ENCODE assay signal across 8 cellular contexts in genomic region chr11:2975594-2975993, GRCh38. TPM values are rescaled to one million over a fixed set of nuclear protein-coding genes. Genes with fewer than 3 reads are reported as not detected.
A peak's percentile ranks its signal among the peaks of the same experiment; 100 is the strongest.
DNase-seq lines count a peak whose midpoint lies in the region; ATAC-seq and TF ChIP-seq lines count a peak whose summit lies in the region.

No MANE protein-coding gene starts in this region.

- no peaks in the 10 kb centered on the region for H3K9me3 Mint-ChIP-seq in activated naive CD4-positive, alpha-beta T cell treated with anti-CD3 and anti-CD28 coated beads, Interleukin-2, amount 10 ng/mL, durations not matched to agents 7 days and 5 days

- intact Hi-C loops in heart right ventricle (cut with DNase I) = loop anchor here in 1 of 10 donors (10.0 kb wide), 2 partner anchors 49 to 119 kb away; no protein-coding TSS in a partner anchor

- H3K36me3 ChIP-seq in heart right ventricle = peaks cover 0 to 91% (median 53%) of the 10 kb centered on the region in 9 donors
- peaks cover 16% of the 10 kb centered on the region for H3K36me3 ChIP-seq in smooth muscle cell (ENCODE audit: low read depth)

- H3K9ac ChIP-seq in smooth muscle cell (ENCODE audit: low read depth) = no peak overlapping the region

- no peak overlapping the region for H3K4me3 Mint-ChIP-seq in activated naive CD4-positive, alpha-beta T cell treated with anti-CD3 and anti-CD28 coated beads, Interleukin-2, amount 10 ng/mL, durations not matched to agents 7 days and 5 days

- peaks cover 62% of the 10 kb centered on the region for H3K79me2 ChIP-seq in smooth muscle cell (ENCODE audit: low read depth)

- H4K20me1 ChIP-seq in smooth muscle cell (ENCODE audit: low read depth) = peaks cover 95% of the 10 kb centered on the region

- ATAC-seq in heart right ventricle = peak; percentile 54 to 84 (median 80)
- no peak for ATAC-seq in GM19395 (IDR thresholded peaks at IDR 0.05; ENCODE audit: unreplicated experiment)
- ATAC-seq in HG03025 (IDR thresholded peaks at IDR 0.05; ENCODE audit: low FRiP score, unreplicated experiment) = no peak

- H3K27me3 ChIP-seq in heart right ventricle (no peaks in the 10 kb centered on the region), smooth muscle cell (ENCODE audit: low read depth) (no peaks in the 10 kb centered on the region)

- no peaks in the 10 kb centered on the region for H3F3A ChIP-seq in smooth muscle cell (ENCODE audit: low read depth)

- CTCF ChIA-PET in activated naive CD4-positive, alpha-beta T cell treated with anti-CD3 and anti-CD28 coated beads, Interleukin-2, amount 10 ng/mL, durations not matched to agents 7 days and 5 days (lab: Charles Lee) = interaction anchor here (0.6 to 3.7 kb wide), 19 partner anchors 8 to 115 kb away, joined by 3 to 60 read pairs (median 4); partner anchors contain the start of genes CARS1 and NAP1L4

- H3K9me3 ChIP-seq in heart right ventricle (no peaks in the 10 kb centered on the region), smooth muscle cell (replicated peaks; ENCODE audit: low read depth) (no peaks in the 10 kb centered on the region)

- peaks cover 27% of the 10 kb centered on the region for H3K4me1 Mint-ChIP-seq in activated naive CD4-positive, alpha-beta T cell treated with anti-CD3 and anti-CD28 coated beads, Interleukin-2, amount 10 ng/mL, durations not matched to agents 7 days and 5 days

- TF ChIP-seq CTCF in heart right ventricle (IDR thresholded peaks at IDR 0.05) (peak; percentile 11 to 66 (median 46)), smooth muscle cell (IDR thresholded peaks at IDR 0.05; ENCODE audit: borderline replicate concordance, insufficient read depth, poor library complexity, severe bottlenecking) (peak; percentile 24)

- H3K36me3 Mint-ChIP-seq in activated naive CD4-positive, alpha-beta T cell treated with anti-CD3 and anti-CD28 coated beads, Interleukin-2, amount 10 ng/mL, durations not matched to agents 7 days and 5 days = peaks cover 65% of the 10 kb centered on the region

- no peak overlapping the region for H2AFZ ChIP-seq in smooth muscle cell (ENCODE audit: low read depth)

- H3K4me2 ChIP-seq in smooth muscle cell = no peak overlapping the region

- 76 to 82% methylated on average over 4 of the region's 4 CpGs for WGBS in heart right ventricle, 2 donors
- WGBS in smooth muscle cell (ENCODE audit: low lambda C conversion rate) = 97% methylated on average over 4 of the region's 4 CpGs

- H3K27ac ChIP-seq in heart right ventricle (no peak overlapping the region), smooth muscle cell (ENCODE audit: low read depth) (no peak overlapping the region)

- peak; percentile 74 for DNase-seq in activated effector memory CD4-positive, alpha-beta T cell treated with anti-CD3 and anti-CD28 coated beads, Interleukin-2, amount 50 U/mL, for 16 hours
- DNase-seq in activated effector memory CD4-positive, alpha-beta T cell treated with Interleukin-2 at 50 U/mL for 16 hours = no peak
- DNase-seq in NOMO-1 treated with DMSO at 0.1 percent for 48 hours (lab: John Stamatoyannopoulos, UW; ENCODE audit: unreplicated experiment) (peak; percentile 39), heart right ventricle (peak in 1 of 2 donors; percentile 20), smooth muscle cell (lab: John Stamatoyannopoulos, UW; ENCODE audit: unreplicated experiment) (no peak)
- peak; percentile 65 for DNase-seq in activated naive CD4-positive, alpha-beta T cell treated with anti-CD3 and anti-CD28 coated beads, Interleukin-2, amount 10 ng/mL, durations not matched to agents 7 days and 5 days

- no peak overlapping the region for H3K4me3 ChIP-seq in heart right ventricle
- H3K4me3 ChIP-seq in smooth muscle cell = no peak overlapping the region

- H3K27ac Mint-ChIP-seq in activated naive CD4-positive, alpha-beta T cell treated with anti-CD3 and anti-CD28 coated beads, Interleukin-2, amount 10 ng/mL, durations not matched to agents 7 days and 5 days = peak overlapping the region; percentile 37

- H3K4me1 ChIP-seq in heart right ventricle = peaks cover 0 to 36% (median 11%) of the 10 kb centered on the region in 9 donors
- no peaks in the 10 kb centered on the region for H3K4me1 ChIP-seq in smooth muscle cell (ENCODE audit: low read depth)

- H3K27me3 Mint-ChIP-seq in activated naive CD4-positive, alpha-beta T cell treated with anti-CD3 and anti-CD28 coated beads, Interleukin-2, amount 10 ng/mL, durations not matched to agents 7 days and 5 days = no peaks in the 10 kb centered on the region

RNA-seq across cellular contexts. Expression of gene NAP1L4, which starts 16.5 kb away (rescaled TPM):
- total RNA-seq in heart right ventricle = 100 to 1,000 TPM; 167 to 233 (median 191) TPM
- 100 to 1,000 TPM in 1 of 2 donors, 10 to 100 TPM in 1; 98.5 to 102 TPM for polyA plus RNA-seq in heart right ventricle
- total RNA-seq in smooth muscle cell = 63.1 and 102 TPM in 2 replicates
- 95.0 and 114 TPM in 2 replicates for polyA plus RNA-seq in smooth muscle cell

RNA-seq across cellular contexts. Expression of gene PHLDA2, which starts 46.4 kb away (rescaled TPM):
- total RNA-seq in heart right ventricle = 1 to 10 TPM in 3 of 10 donors, under 1 TPM in 6, not detected in 1; 0.39 to 2.8 (median 0.80) TPM
- polyA plus RNA-seq in heart right ventricle = 10 to 100 TPM in 1 of 2 donors, 1 to 10 TPM in 1; 1.6 to 14.2 TPM
- 11.0 and 21.8 TPM in 2 replicates for total RNA-seq in smooth muscle cell
- 89.3 and 90.7 TPM in 2 replicates for polyA plus RNA-seq in smooth muscle cell

Comparison
In these comparisons a context has a peak if more than half of its experiments do, and no peak if none do; other contexts are left out.
1. DNase-seq: peak in activated effector memory CD4-positive, alpha-beta T cell treated with anti-CD3 and anti-CD28 coated beads, Interleukin-2, amount 50 U/mL, for 16 hours (single experiment), NOMO-1 treated with DMSO at 0.1 percent for 48 hours (single experiment) and activated naive CD4-positive, alpha-beta T cell treated with anti-CD3 and anti-CD28 coated beads, Interleukin-2, amount 10 ng/mL, durations not matched to agents 7 days and 5 days (single experiment); none in activated effector memory CD4-positive, alpha-beta T cell treated with Interleukin-2 at 50 U/mL for 16 hours (single experiment) and smooth muscle cell (single experiment).
2. ATAC-seq: peak in heart right ventricle (8 of 8); none in GM19395 (single experiment) and HG03025 (single experiment).